Comparison of ENCODE assay signal across 23 cellular contexts in genomic region chr9:27549196-27549737, GRCh38. TPM values are rescaled to one million over a fixed set of nuclear protein-coding genes. Genes with fewer than 3 reads are reported as not detected.
"Had no signal": no experiment of that assay in that cellular context is flagged by ENCODE, and none has a peak within 500 bp of the region (broad histone marks: within the 10 kb centered on the region; RNA-seq: fewer than 3 reads in every experiment).

No MANE protein-coding gene starts in this region.

- H3K4me3 ChIP-seq: adrenal gland, esophagus muscularis mucosa, hepatocyte, thoracic aorta, upper lobe of right lung had no signal

- H3K9me3 ChIP-seq: adrenal gland, esophagus muscularis mucosa, neutrophil, thoracic aorta, upper lobe of right lung had no signal

- ATAC-seq: stimulated activated effector memory CD8-positive, alpha-beta T cell treated with anti-CD3 and anti-CD28 coated beads, Interleukin-12 subunit alpha, Interleukin-12 subunit beta, amount 100 ng/mL, for 72 hours; T-cell; upper lobe of right lung had no signal

- H3K4me2 ChIP-seq: hepatocyte had no signal

- H2AFZ ChIP-seq: hepatocyte, parathyroid adenoma had no signal

- H3K4me1 ChIP-seq: parathyroid adenoma, upper lobe of right lung had no signal

- H3K36me3 ChIP-seq: thoracic aorta had no signal

- H3K27me3 Mint-ChIP-seq: activated naive CD4-positive, alpha-beta T cell treated with anti-CD3 and anti-CD28 coated beads, Interleukin-2, amount 10 ng/mL, durations not matched to agents 7 days and 5 days; naive B cell; T-cell had no signal

- DNase-seq: activated CD4-positive, alpha-beta T cell treated with anti-CD3 and anti-CD28 coated beads, Interleukin-2, amount 50 U/mL, for 4 hours; activated CD4-positive, CD25-positive, alpha-beta regulatory T cell treated with anti-CD3 and anti-CD28 coated beads, Interleukin-2, amount 50 U/mL, for 72 hours; activated naive CD4-positive, alpha-beta T cell treated with anti-CD3 and anti-CD28 coated beads, Interleukin-2, amount 10 ng/mL, durations not matched to agents 7 days and 5 days; adrenal gland; islet precursor cell; naive B cell; stimulated activated CD4-positive, alpha-beta T cell treated with anti-CD3 and anti-CD28 coated beads, Interleukin-12 subunit alpha, Interleukin-12 subunit beta, amount 100 ng/mL, for 4 hours; T-cell; T1000; upper lobe of right lung had no signal

- H3K4me3 Mint-ChIP-seq: activated naive CD4-positive, alpha-beta T cell treated with anti-CD3 and anti-CD28 coated beads, Interleukin-2, amount 10 ng/mL, durations not matched to agents 7 days and 5 days; naive B cell; stimulated activated effector memory CD8-positive, alpha-beta T cell treated with anti-CD3 and anti-CD28 coated beads, Interleukin-12 subunit alpha, Interleukin-12 subunit beta, amount 100 ng/mL, for 72 hours; T-cell had no signal

- H3K9ac ChIP-seq: parathyroid adenoma had no signal

- H3K27ac ChIP-seq: adrenal gland, hepatocyte, neutrophil, parathyroid adenoma, thoracic aorta, upper lobe of right lung had no signal

- H3K4me1 Mint-ChIP-seq: activated naive CD4-positive, alpha-beta T cell treated with anti-CD3 and anti-CD28 coated beads, Interleukin-2, amount 10 ng/mL, durations not matched to agents 7 days and 5 days; naive B cell; stimulated activated effector memory CD8-positive, alpha-beta T cell treated with anti-CD3 and anti-CD28 coated beads, Interleukin-12 subunit alpha, Interleukin-12 subunit beta, amount 100 ng/mL, for 72 hours; T-cell had no signal

- H3K9me3 Mint-ChIP-seq: activated naive CD4-positive, alpha-beta T cell treated with anti-CD3 and anti-CD28 coated beads, Interleukin-2, amount 10 ng/mL, durations not matched to agents 7 days and 5 days; activated T-helper 2 cell treated with anti-CD3 and anti-CD28 coated beads, Interferon-gamma antibody, Interleukin-2, Interleukin-4, amounts not matched to agents 10 μg/mL and 5 μg/mL and 100 μg/mL, durations not matched to agents 14 hours and 24 hours and 36 hours; naive B cell; stimulated activated effector memory CD8-positive, alpha-beta T cell treated with anti-CD3 and anti-CD28 coated beads, Interleukin-12 subunit alpha, Interleukin-12 subunit beta, amount 100 ng/mL, for 72 hours; T-cell had no signal

- H3K27ac Mint-ChIP-seq: activated naive CD4-positive, alpha-beta T cell treated with anti-CD3 and anti-CD28 coated beads, Interleukin-2, amount 10 ng/mL, durations not matched to agents 7 days and 5 days; activated T-helper 2 cell treated with anti-CD3 and anti-CD28 coated beads, Interferon-gamma antibody, Interleukin-2, Interleukin-4, amounts not matched to agents 10 μg/mL and 5 μg/mL and 100 μg/mL, durations not matched to agents 14 hours and 24 hours and 36 hours; naive B cell; stimulated activated effector memory CD8-positive, alpha-beta T cell treated with anti-CD3 and anti-CD28 coated beads, Interleukin-12 subunit alpha, Interleukin-12 subunit beta, amount 100 ng/mL, for 72 hours; T-cell had no signal

- H3K27me3 ChIP-seq: adrenal gland, esophagus muscularis mucosa, hepatocyte, neutrophil, upper lobe of right lung had no signal

RNA-seq across cellular contexts. Expression of gene IFNK, which starts 25.2 kb away (rescaled TPM):
- total RNA-seq: activated T-helper 2 cell treated with anti-CD3 and anti-CD28 coated beads, Interferon-gamma antibody, Interleukin-2, Interleukin-4, amounts not matched to agents 10 μg/mL and 5 μg/mL and 100 μg/mL, durations not matched to agents 14 hours and 24 hours and 36 hours; adrenal gland; cardiac septum; esophagus muscularis mucosa; glomerular endothelial cell; hepatocyte; left lobe of liver; lung microvascular endothelial cell; mononuclear cell; renal cortical epithelial cell; T-cell; thoracic aorta; upper lobe of right lung had no signal
- polyA plus RNA-seq: adrenal gland, hepatocyte had no signal
